In the genomic region with DNA sequence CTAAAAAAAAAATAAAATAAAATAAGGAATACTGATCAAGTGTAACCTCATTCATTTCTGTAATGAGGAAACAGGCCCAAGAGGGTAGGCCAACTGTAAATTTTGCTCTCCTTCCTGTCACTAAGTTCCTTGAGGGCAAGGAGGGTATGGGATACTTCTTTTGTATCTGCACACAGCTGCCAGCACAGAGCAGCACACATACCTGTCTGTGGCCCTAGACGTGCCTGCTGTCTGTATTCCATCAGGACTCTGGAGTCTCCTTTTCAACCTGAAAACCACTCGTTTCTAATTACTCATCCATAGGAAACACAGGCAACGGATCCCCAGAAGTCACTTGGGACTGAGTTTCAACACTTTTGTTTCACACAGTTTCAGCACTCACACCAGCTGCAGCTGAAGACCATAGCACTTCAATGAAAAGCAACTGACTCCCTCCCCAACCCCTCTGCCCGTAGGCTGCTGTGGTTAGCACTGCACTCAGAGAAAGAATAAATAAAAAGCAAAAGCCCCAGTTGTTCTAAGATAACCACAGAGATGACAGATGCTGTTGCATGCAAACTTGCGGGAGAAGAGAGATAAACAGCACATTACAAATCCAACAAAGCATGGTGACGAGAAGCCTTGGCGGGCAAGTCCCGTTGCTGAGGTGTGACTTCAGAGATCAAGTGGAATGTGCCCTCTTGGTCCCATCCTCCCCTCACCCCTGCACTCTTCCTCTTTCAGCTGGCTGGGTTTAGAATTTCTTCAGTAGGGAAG, we compare ENCODE assay signal across 8 cellular contexts. TPM values are rescaled to one million over a fixed set of nuclear protein-coding genes. Genes with fewer than 3 reads are reported as not detected.
DNase-seq lines count a peak whose midpoint lies in the region; ATAC-seq and TF ChIP-seq lines count a peak whose summit lies in the region.

No MANE protein-coding gene starts in this region.

- H3K4me3 Mint-ChIP-seq in activated naive CD8-positive, alpha-beta T cell treated with anti-CD3 and anti-CD28 coated beads, Interleukin-2, amount 50 U/mL, for 24 hours = peak overlapping the region; percentile 28
- H3K4me3 Mint-ChIP-seq in HFFc6 = no peak overlapping the region

- no peaks in the 10 kb centered on the region for H3K27me3 Mint-ChIP-seq in activated naive CD8-positive, alpha-beta T cell treated with anti-CD3 and anti-CD28 coated beads, Interleukin-2, amount 50 U/mL, for 24 hours
- peaks cover 27% of the 10 kb centered on the region for H3K27me3 Mint-ChIP-seq in HFFc6 (ENCODE audit: insufficient read depth)

- TF ChIP-seq CTCF in HFFc6 (IDR thresholded peaks at IDR 0.05) = no peak

- H3K9me3 Mint-ChIP-seq in activated naive CD8-positive, alpha-beta T cell treated with anti-CD3 and anti-CD28 coated beads, Interleukin-2, amount 50 U/mL, for 24 hours = peaks cover 6% of the 10 kb centered on the region
- no peaks in the 10 kb centered on the region for H3K9me3 Mint-ChIP-seq in HFFc6

- DNase-seq in EH (ENCODE audit: low read depth) (peak; percentile 65), Kasumi-1 (lab: John Stamatoyannopoulos, UW) (peak; percentile 18 to 32), sciatic nerve (ENCODE audit: low spot score) (no peak), mucosa of gallbladder (ENCODE audit: low spot score) (no peak), HFFc6 (no peak), DMS153 (lab: John Stamatoyannopoulos, UW) (no peak)
- peak; percentile 33 for DNase-seq in activated naive CD8-positive, alpha-beta T cell treated with anti-CD3 and anti-CD28 coated beads, Interleukin-2, amount 50 U/mL, for 24 hours

- H3K4me1 Mint-ChIP-seq in activated naive CD8-positive, alpha-beta T cell treated with anti-CD3 and anti-CD28 coated beads, Interleukin-2, amount 50 U/mL, for 24 hours = peaks cover 40% of the 10 kb centered on the region
- H3K4me1 Mint-ChIP-seq in HFFc6 (ENCODE audit: low read depth) = no peaks in the 10 kb centered on the region

- intact Hi-C loops in sciatic nerve (cut with DNase I) = no loop called here

- peak; percentile 88 for ATAC-seq in GM21423 (IDR thresholded peaks at IDR 0.05; ENCODE audit: unreplicated experiment)
- ATAC-seq in activated naive CD8-positive, alpha-beta T cell treated with anti-CD3 and anti-CD28 coated beads, Interleukin-2, amount 50 U/mL, for 24 hours = peak; percentile 84
- peak; percentile 86 for ATAC-seq in sciatic nerve

- H3K27ac Mint-ChIP-seq in activated naive CD8-positive, alpha-beta T cell treated with anti-CD3 and anti-CD28 coated beads, Interleukin-2, amount 50 U/mL, for 24 hours = peak overlapping the region; percentile 86
- H3K27ac Mint-ChIP-seq in HFFc6 = no peak overlapping the region

- peaks cover 61% of the 10 kb centered on the region for H3K36me3 Mint-ChIP-seq in activated naive CD8-positive, alpha-beta T cell treated with anti-CD3 and anti-CD28 coated beads, Interleukin-2, amount 50 U/mL, for 24 hours (ENCODE audit: low read depth)
- H3K36me3 Mint-ChIP-seq in HFFc6 (ENCODE audit: low read depth) = no peaks in the 10 kb centered on the region

RNA-seq across cellular contexts. Expression of a gene that starts 24.9 kb away (rescaled TPM):
- total RNA-seq in sciatic nerve = 5.8 TPM
- 5.3 TPM for total RNA-seq in mucosa of gallbladder
- under 1 TPM; 0.13 to 0.37 (median 0.18) TPM for total RNA-seq in HFFc6 (2021; fragmentation: NEBNext Ultra II Directional; extraction: Animal tissue kit (Norgen Biotek cat#: 25700))

Comparison
In these comparisons a context has a peak if more than half of its experiments do, and no peak if none do; other contexts are left out.
1. DNase-seq: peak in EH (single experiment), Kasumi-1 (2 of 2) and activated naive CD8-positive, alpha-beta T cell treated with anti-CD3 and anti-CD28 coated beads, Interleukin-2, amount 50 U/mL, for 24 hours (single experiment); none in sciatic nerve (single experiment), mucosa of gallbladder (single experiment), HFFc6 (single experiment) and DMS153 (single experiment).
2. Peak in every context shown above with its lines, with median percentiles within 50 percentile points of each other: ATAC-seq.